Comparison of ENCODE assay signal across 8 cellular contexts in the genomic region with DNA sequence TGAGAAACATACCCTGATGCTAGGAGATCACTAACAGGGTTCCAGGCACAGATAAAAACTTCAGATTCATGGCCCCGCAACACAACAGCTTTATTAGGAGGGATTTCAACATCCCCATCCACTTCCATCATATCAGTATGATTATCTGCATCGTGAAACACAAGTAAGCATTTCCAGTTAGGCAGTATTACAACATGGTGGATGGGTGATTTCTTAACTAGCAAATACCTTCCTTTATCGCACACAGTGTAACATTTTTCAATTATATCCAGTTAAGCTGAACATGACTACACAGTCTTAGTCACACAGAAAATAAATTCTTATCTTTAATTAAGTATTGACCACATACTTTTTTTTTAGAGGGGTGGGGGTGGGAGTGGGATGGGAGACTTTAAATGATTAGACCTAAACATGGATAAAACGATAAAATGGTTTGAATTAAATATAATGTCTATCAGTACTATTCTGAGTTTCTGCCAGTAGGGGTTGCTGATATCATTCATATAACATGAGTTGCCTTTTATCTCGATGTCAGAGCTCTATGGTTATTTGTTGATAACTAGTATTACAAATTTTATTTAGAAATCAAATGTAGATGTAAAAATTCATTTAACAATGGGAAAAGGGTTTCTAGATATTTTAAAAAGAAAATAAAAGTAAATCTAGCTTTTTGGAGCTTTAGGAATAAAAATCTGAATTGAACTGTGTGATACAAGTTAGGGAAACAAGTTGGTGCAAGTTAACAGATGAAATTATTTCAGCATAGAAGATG.
DNase-seq lines count a peak whose midpoint lies in the region; ATAC-seq, FAIRE-seq and TF ChIP-seq lines count a peak whose summit lies in the region.

No MANE protein-coding gene starts in this region.

- H3K23ac ChIP-seq in IMR-90 (ENCODE audit: low read depth, low read length), result no peak overlapping the region

- no peaks in the 10 kb centered on the region for H3K27me3 Mint-ChIP-seq in effector memory CD8-positive, alpha-beta T cell
- H3K27me3 Mint-ChIP-seq in naive B cell, result no peaks in the 10 kb centered on the region
- no peaks in the 10 kb centered on the region for H3K27me3 Mint-ChIP-seq in activated CD4-positive, alpha-beta T cell treated with anti-CD3 and anti-CD28 coated beads, Interleukin-2, amount 10 ng/mL, durations not matched to agents 24 days and 14 days

- H3K36me3 Mint-ChIP-seq in effector memory CD8-positive, alpha-beta T cell (ENCODE audit: insufficient read depth), result peaks cover 42% of the 10 kb centered on the region
- peaks cover 15 to 17% of the 10 kb centered on the region in 2 donors for H3K36me3 Mint-ChIP-seq in naive B cell
- peaks cover 33% of the 10 kb centered on the region for H3K36me3 Mint-ChIP-seq in activated CD4-positive, alpha-beta T cell treated with anti-CD3 and anti-CD28 coated beads, Interleukin-2, amount 10 ng/mL, durations not matched to agents 24 days and 14 days (ENCODE audit: low read depth)

- H3K4me1 ChIP-seq in A549 (peaks cover 27% of the 10 kb centered on the region), IMR-90 (ENCODE audit: control insufficient read depth, insufficient read depth, low read length) (no peaks in the 10 kb centered on the region), PC-9 (replicated peaks; ENCODE audit: insufficient read depth) (peaks cover 15% of the 10 kb centered on the region)

- H3K36me3 ChIP-seq in IMR-90 (ENCODE audit: control insufficient read depth, insufficient read depth, low read length) (peaks cover 22% of the 10 kb centered on the region), PC-9 (ENCODE audit: low read depth) (peaks cover 74% of the 10 kb centered on the region), WERI-Rb-1 (peaks cover 72% of the 10 kb centered on the region)

- WGBS in A549 (ENCODE audit: missing lambda C conversion rate), result 45% methylated on average over 5 of the region's 5 CpGs
- no CpG with 5 or more reads among the region's 5 CpGs for WGBS in IMR-90 (ENCODE audit: extremely low coverage in 2 of 2, insufficient read length in 1 of 2), 2 experiments

- TF ChIP-seq EP300 in A549 (IDR thresholded peaks at IDR 0.05), result no peak

- POLR2A ChIA-PET in A549 (lab: Yijun Ruan, JAX) (interaction anchor here (0.5 kb wide), 1 partner anchor 309 kb away, joined by 9 read pairs; no protein-coding TSS in a partner anchor), IMR-90 (lab: Charles Lee; ENCODE audit: unreplicated experiment) (no interaction called here), PC-9 (lab: Charles Lee; ENCODE audit: unreplicated experiment) (interaction anchor here (0.7 kb wide), 1 partner anchor 309 kb away, joined by 5 read pairs; no protein-coding TSS in a partner anchor)

- TF ChIP-seq CTCF in A549 (IDR thresholded peaks at IDR 0.05) (peak; percentile 63), GM12865 (IDR thresholded peaks at IDR 0.05; ENCODE audit: insufficient read depth, low read depth, low read length, missing control alignments) (peak; percentile 39), IMR-90 (conservative IDR thresholded peaks at IDR 0.05; ENCODE audit: low read depth, low read length) (peak; percentile 64), PC-9 (conservative IDR thresholded peaks at IDR 0.05) (peak; percentile 90), WERI-Rb-1 (IDR thresholded peaks at IDR 0.05; ENCODE audit: low read depth, low read length) (no peak)

- peak in 1 of 2 experiments; percentile 75; a peak in 3 of 6 replicates for ATAC-seq in A549
- peak; percentile 83 for ATAC-seq in IMR-90 (ENCODE audit: low read depth)
- ATAC-seq in effector memory CD8-positive, alpha-beta T cell (replicated peaks), result peak; percentile 81
- peak; percentile 63 to 68 for ATAC-seq in naive B cell (ENCODE audit: low read depth in 2 of 2)

- TF ChIP-seq POLR2A in A549 (IDR thresholded peaks at IDR 0.05; ENCODE audit: low read length) (no peak), IMR-90 (IDR thresholded peaks at IDR 0.05; ENCODE audit: low read depth, low read length) (0 out of 2 replicates have a peak, but pooled peaks have one; percentile 35)

- FAIRE-seq in A549 (lab: Jason Lieb, UNC), result no peak

- peak overlapping the region; percentile 52 for H3K4me2 ChIP-seq in A549
- H3K4me2 ChIP-seq in IMR-90 (ENCODE audit: low read depth, low read length), result no peak overlapping the region
- H3K4me2 ChIP-seq in PC-9, result no peak overlapping the region

- TF ChIP-seq RAD21 in A549 (conservative IDR thresholded peaks at IDR 0.05 in 1 of 2, IDR thresholded peaks at IDR 0.05 in 1 of 2), result peak; percentile 72 to 80
- TF ChIP-seq RAD21 in IMR-90 (IDR thresholded peaks at IDR 0.05; ENCODE audit: low read length), result peak; percentile 78

- H3K9ac ChIP-seq in IMR-90 (ENCODE audit: low read depth, low read length), result no peak overlapping the region

- dilution Hi-C loops in IMR-90 (cut with HindIII; ENCODE audit: low sequenced_read_pairs, unreplicated experiment), result no loop called here

- peak overlapping the region; percentile 0 for H2BK5ac ChIP-seq in IMR-90 (ENCODE audit: low read depth, low read length, poor library complexity, severe bottlenecking)

- no peaks in the 10 kb centered on the region for H3K9me3 Mint-ChIP-seq in effector memory CD8-positive, alpha-beta T cell
- no peaks in the 10 kb centered on the region for H3K9me3 Mint-ChIP-seq in naive B cell
- no peaks in the 10 kb centered on the region for H3K9me3 Mint-ChIP-seq in activated CD4-positive, alpha-beta T cell treated with anti-CD3 and anti-CD28 coated beads, Interleukin-2, amount 10 ng/mL, durations not matched to agents 24 days and 14 days

- 0 out of 2 replicates have a peak overlapping the region, but pooled peaks have one; percentile 43 for H3K18ac ChIP-seq in IMR-90 (ENCODE audit: low read depth, low read length)

- H3K9me3 ChIP-seq in A549, result no peaks in the 10 kb centered on the region
- no peaks in the 10 kb centered on the region for H3K9me3 ChIP-seq in IMR-90 (ENCODE audit: control insufficient read depth, insufficient read depth, low read length)
- H3K9me3 ChIP-seq in PC-9 (ENCODE audit: insufficient read depth, low read depth), result no peaks in the 10 kb centered on the region
- no peaks in the 10 kb centered on the region for H3K9me3 ChIP-seq in WERI-Rb-1 (ENCODE audit: severe bottlenecking)

- peak overlapping the region; percentile 16; the same call in 1 of the 2 replicates for H2BK120ac ChIP-seq in IMR-90 (ENCODE audit: low read depth, low read length)

- H3K14ac ChIP-seq in IMR-90 (replicated peaks; ENCODE audit: low read depth, low read length), result no peak overlapping the region

- no peak overlapping the region for H2BK15ac ChIP-seq in IMR-90 (ENCODE audit: low read depth, low read length)

- peak; percentile 4 to 45 for DNase-seq in A549 (ENCODE audit: low read depth in 1 of 2, low spot score in 1 of 2)
- DNase-seq in GM12865 (ENCODE audit: low read depth), result peak; percentile 50
- peak; percentile 64 for DNase-seq in IMR-90
- DNase-seq in PC-9, result peak in 1 of 2 experiments; percentile 59
- peak in 1 of 3 experiments; percentile 6 for DNase-seq in effector memory CD8-positive, alpha-beta T cell
- DNase-seq in naive B cell, result peak; percentile 37
- no peak for DNase-seq in WERI-Rb-1
- no peak for DNase-seq in activated CD4-positive, alpha-beta T cell treated with anti-CD3 and anti-CD28 coated beads, Interleukin-2, amount 10 ng/mL, durations not matched to agents 24 days and 14 days

- no peak overlapping the region for H2AK9ac ChIP-seq in IMR-90 (replicated peaks; ENCODE audit: low read depth, low read length, poor library complexity)

- no peaks in the 10 kb centered on the region for H3K9me1 ChIP-seq in IMR-90 (ENCODE audit: insufficient read depth, low read length)

- in situ Hi-C loops in IMR-90 (cut with MboI; ENCODE audit: low sequenced_read_pairs), result loop anchor here (10.0 to 25.0 kb wide), 3 partner anchors 304 to 1334 kb away; no protein-coding TSS in a partner anchor

- peaks cover 58% of the 10 kb centered on the region for H3F3A ChIP-seq in PC-9 (ENCODE audit: insufficient read depth, low read depth)

- H3K27me3 ChIP-seq in IMR-90 (ENCODE audit: control insufficient read depth, insufficient read depth, low read length) (no peaks in the 10 kb centered on the region), PC-9 (ENCODE audit: insufficient read depth, low read depth) (no peaks in the 10 kb centered on the region), WERI-Rb-1 (ENCODE audit: insufficient read depth, low read depth, severe bottlenecking) (no peaks in the 10 kb centered on the region)

- H4K20me1 ChIP-seq in IMR-90 (ENCODE audit: insufficient read depth, low read length) (no peaks in the 10 kb centered on the region), PC-9 (ENCODE audit: insufficient read depth) (no peaks in the 10 kb centered on the region)

- peaks cover 3 to 17% of the 10 kb centered on the region in 2 donors for H3K4me1 Mint-ChIP-seq in effector memory CD8-positive, alpha-beta T cell (ENCODE audit: low read depth in 2 of 2)
- peaks cover 5 to 14% (median 9%) of the 10 kb centered on the region in 3 donors for H3K4me1 Mint-ChIP-seq in naive B cell
- peaks cover 17% of the 10 kb centered on the region for H3K4me1 Mint-ChIP-seq in activated CD4-positive, alpha-beta T cell treated with anti-CD3 and anti-CD28 coated beads, Interleukin-2, amount 10 ng/mL, durations not matched to agents 24 days and 14 days

- H3K56ac ChIP-seq in IMR-90 (ENCODE audit: extremely low read depth, insufficient read depth, low read length), result no peak overlapping the region

- H3K4ac ChIP-seq in IMR-90 (ENCODE audit: low read depth, low read length), result no peak overlapping the region

- intact Hi-C loops in IMR-90 (cut with micrococcal nuclease) (loop anchor here (1.0 to 10.0 kb wide), 7 partner anchors 146 to 1334 kb away; no protein-coding TSS in a partner anchor), PC-9 (cut with micrococcal nuclease; ENCODE audit: unreplicated experiment) (loop anchor here (1.0 to 10.0 kb wide), 10 partner anchors 147 to 1332 kb away; partner anchors contain the start of gene TBL1XR1)
- intact Hi-C loops in activated CD4-positive, alpha-beta T cell treated with anti-CD3 and anti-CD28 coated beads, Interleukin-2, amount 10 ng/mL, durations not matched to agents 24 days and 14 days (cut with micrococcal nuclease), result loop anchor here (2.0 to 5.0 kb wide), 2 partner anchors 310 to 727 kb away; no protein-coding TSS in a partner anchor

- no peak overlapping the region; a peak in 1 of 4 replicates for H4K8ac ChIP-seq in IMR-90 (ENCODE audit: low read depth in 2 of 2, low read length in 2 of 2)

- H3K4me3 ChIP-seq in A549 (no peak overlapping the region), GM12865 (ENCODE audit: low read depth, low read length) (no peak overlapping the region), IMR-90 (ENCODE audit: insufficient read depth, low read depth, low read length) (no peak overlapping the region), PC-9 (no peak overlapping the region), WERI-Rb-1 (ENCODE audit: low read depth, low read length) (no peak overlapping the region)

- H2AFZ ChIP-seq in IMR-90 (replicated peaks; ENCODE audit: low read length, poor library complexity) (no peak overlapping the region), PC-9 (no peak overlapping the region)

- peak overlapping the region; percentile 38; the same call in 1 of the 2 replicates for H2BK20ac ChIP-seq in IMR-90 (ENCODE audit: low read depth, low read length)

- H3K4me3 Mint-ChIP-seq in effector memory CD8-positive, alpha-beta T cell, result no peak overlapping the region
- H3K4me3 Mint-ChIP-seq in naive B cell, result no peak overlapping the region
- no peak overlapping the region for H3K4me3 Mint-ChIP-seq in activated CD4-positive, alpha-beta T cell treated with anti-CD3 and anti-CD28 coated beads, Interleukin-2, amount 10 ng/mL, durations not matched to agents 24 days and 14 days

- H3K27ac ChIP-seq in A549, result peak overlapping the region; percentile 64 to 78
- no peak overlapping the region; the same call in 1 of the 2 replicates for H3K27ac ChIP-seq in IMR-90 (ENCODE audit: insufficient read depth, low read length)
- H3K27ac ChIP-seq in PC-9, result peak overlapping the region; percentile 40
- H3K27ac ChIP-seq in WERI-Rb-1, result no peak overlapping the region

- CTCF ChIA-PET in A549 (lab: Yijun Ruan, JAX) (interaction anchor here (0.5 to 1.9 kb wide), 13 partner anchors 9 to 1602 kb away, joined by 3 to 9 read pairs (median 3); no protein-coding TSS in a partner anchor), IMR-90 (lab: Yijun Ruan, JAX) (interaction anchor here (0.6 to 1.5 kb wide), 6 partner anchors 13 to 1334 kb away, joined by 3 to 7 read pairs (median 3); no protein-coding TSS in a partner anchor), PC-9 (lab: Charles Lee) (interaction anchor here (0.5 to 1.1 kb wide), 9 partner anchors 17 to 1335 kb away, joined by 3 to 18 read pairs (median 3); no protein-coding TSS in a partner anchor)

- H3K79me2 ChIP-seq in PC-9 (ENCODE audit: low read depth), result peaks cover 63% of the 10 kb centered on the region

- no peaks in the 10 kb centered on the region for H3K9me2 ChIP-seq in PC-9 (ENCODE audit: insufficient read depth)

- BruUV-seq in IMR-90 (replicated peaks; lab: Mats Ljungman, UMichigan) (no TSS peak), PC-9 (replicated peaks; lab: Mats Ljungman, UMichigan) (no TSS peak)

- H2AK5ac ChIP-seq in IMR-90 (ENCODE audit: low read depth, low read length), result no peak overlapping the region

- H4K91ac ChIP-seq in IMR-90 (ENCODE audit: insufficient read depth, low read depth, low read length), result no peak overlapping the region

- H3K79me1 ChIP-seq in IMR-90 (ENCODE audit: low read depth in 1 of 2, low read length in 2 of 2), result peaks cover 16 to 35% of the 10 kb centered on the region in 2 experiments

- no peak overlapping the region for H3K27ac Mint-ChIP-seq in effector memory CD8-positive, alpha-beta T cell
- H3K27ac Mint-ChIP-seq in naive B cell, result peak overlapping the region in 1 of 6 donors; percentile 27
- no peak overlapping the region for H3K27ac Mint-ChIP-seq in activated CD4-positive, alpha-beta T cell treated with anti-CD3 and anti-CD28 coated beads, Interleukin-2, amount 10 ng/mL, durations not matched to agents 24 days and 14 days

- no peak overlapping the region; the same call in 1 of the 2 replicates for H4K5ac ChIP-seq in IMR-90 (ENCODE audit: low read depth, low read length)

Comparison
In these comparisons a context has a peak if more than half of its experiments do, and no peak if none do; other contexts are left out.
1. DNase-seq: peak in A549 (2 of 2), GM12865 (single experiment), IMR-90 (single experiment) and naive B cell (single experiment); none in WERI-Rb-1 (single experiment) and activated CD4-positive, alpha-beta T cell treated with anti-CD3 and anti-CD28 coated beads, Interleukin-2, amount 10 ng/mL, durations not matched to agents 24 days and 14 days (single experiment).
2. H3K27ac ChIP-seq: peak in A549 (2 of 2) and PC-9 (single experiment); none in IMR-90 (single experiment) and WERI-Rb-1 (single experiment).